Comparison of ENCODE assay signal across 26 cellular contexts in the genomic region with DNA sequence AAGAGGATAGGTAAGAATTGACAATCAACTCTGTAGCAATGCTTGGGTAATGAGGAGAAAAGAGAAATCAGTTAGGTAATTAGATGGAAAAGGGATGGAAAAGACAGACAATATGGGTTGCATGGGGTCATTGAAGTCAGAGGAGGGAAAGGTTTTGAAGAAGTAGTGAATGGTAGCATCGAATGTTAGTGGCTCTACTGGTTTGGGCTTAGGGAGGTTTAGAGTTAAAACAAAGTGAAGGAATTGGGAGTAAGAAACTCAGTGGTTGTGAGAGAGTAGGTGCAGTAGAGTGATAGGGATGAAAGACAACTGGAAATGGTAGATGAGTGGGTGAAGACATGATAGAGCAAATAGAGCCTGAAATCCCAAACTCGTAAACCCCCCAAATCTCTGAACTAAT.
"Had no signal": no experiment of that assay in that cellular context is flagged by ENCODE, and none has a peak within 500 bp of the region (broad histone marks: within the 10 kb centered on the region; RNA-seq: fewer than 3 reads in every experiment).

No MANE protein-coding gene starts in this region.

- H3K9me3 ChIP-seq: stomach, suprapubic skin, testis, thoracic aorta, thyroid gland, tibial artery, tibial nerve, transverse colon, upper lobe of left lung, upper lobe of right lung, uterus, vagina had no signal

- H3K27ac ChIP-seq: stomach, suprapubic skin, testis, thoracic aorta, thyroid gland, tibial artery, tibial nerve, transverse colon, upper lobe of left lung, upper lobe of right lung, uterus, vagina had no signal

- ATAC-seq: stimulated activated effector memory CD8-positive, alpha-beta T cell treated with anti-CD3 and anti-CD28 coated beads, Interleukin-12 subunit alpha, Interleukin-12 subunit beta, amount 100 ng/mL, for 72 hours; stimulated activated memory B cell treated with anti-CD40 and anti-IgM and Interleukin-4, amounts not matched to agents 10 μg/mL and 1 μg/mL and 100 μg/mL, for 72 hours; stimulated activated naive B cell treated with anti-CD40 and anti-IgM and Interleukin-4, amounts not matched to agents 10 μg/mL and 1 μg/mL and 100 μg/mL, for 72 hours; stimulated activated naive CD8-positive, alpha-beta T cell treated with anti-CD3 and anti-CD28 coated beads, Interleukin-15, amount 100 ng/mL, for 72 hours; stimulated activated naive CD8-positive, alpha-beta T cell treated with anti-CD3 and anti-CD28 coated beads, Interleukin-15, Interleukin-2, amounts not matched to agents 100 U/mL and 50 U/mL, for 24 hours; upper lobe of right lung had no signal

- DNase-seq: stimulated activated CD4-positive, alpha-beta T cell treated with anti-CD3 and anti-CD28 coated beads, Interleukin-2, amount 100 ng/mL, for 48 hours; stimulated activated CD4-positive, alpha-beta T cell treated with anti-CD3 and anti-CD28 coated beads, Interleukin-4, amount 100 ng/mL, for 1 hour; stimulated activated CD4-positive, alpha-beta T cell treated with anti-CD3 and anti-CD28 coated beads, Interleukin-4, amount 100 ng/mL, for 24 hours; stimulated activated CD4-positive, alpha-beta T cell treated with anti-CD3 and anti-CD28 coated beads, Interleukin-4, amount 100 ng/mL, for 4 hours; stimulated activated CD8-positive, alpha-beta memory T cell treated with anti-CD3 and anti-CD28 coated beads, Interleukin-4, amount 100 ng/mL, for 48 hours; stimulated activated naive B cell treated with anti-CD40 and anti-IgM and Interleukin-4, amounts not matched to agents 10 μg/mL and 1 μg/mL and 100 μg/mL, for 72 hours; stimulated activated naive CD4-positive, alpha-beta T cell; stimulated activated naive CD4-positive, alpha-beta T cell treated with Interleukin-2 at 50 U/mL for 16 hours; stimulated activated naive CD8-positive, alpha-beta T cell treated with anti-CD3 and anti-CD28 coated beads, Interleukin-15, amount 100 ng/mL, for 72 hours; stimulated activated naive CD8-positive, alpha-beta T cell treated with anti-CD3 and anti-CD28 coated beads, Interleukin-15, Interleukin-2, amounts not matched to agents 100 U/mL and 50 U/mL, for 24 hours; stomach; substantia nigra; testis; thyroid gland; tibial artery; transverse colon; trophoblast cell; upper lobe of left lung; upper lobe of right lung; uterus had no signal

- H3K4me1 ChIP-seq: stomach, suprapubic skin, testis, thyroid gland, tibial artery, tibial nerve, transverse colon, upper lobe of left lung, upper lobe of right lung, uterus, vagina had no signal

- H3K4me3 ChIP-seq: stomach, suprapubic skin, testis, thoracic aorta, thyroid gland, tibial artery, tibial nerve, transverse colon, upper lobe of left lung, upper lobe of right lung, uterus, vagina had no signal

- H3K27me3 ChIP-seq: stomach, testis, thyroid gland, tibial artery, tibial nerve, upper lobe of left lung, uterus, vagina had no signal

- H3K36me3 ChIP-seq: stomach, suprapubic skin, thoracic aorta, thyroid gland, tibial artery, tibial nerve, transverse colon, upper lobe of left lung, upper lobe of right lung, uterus, vagina had no signal
